8 cellular contexts compared by ENCODE assay signal in genomic region chr20:62668441-62669027, GRCh38. TPM values are rescaled to one million over a fixed set of nuclear protein-coding genes. Genes with fewer than 3 reads are reported as not detected.
DNase-seq lines count a peak whose midpoint lies in the region; ATAC-seq, FAIRE-seq and TF ChIP-seq lines count a peak whose summit lies in the region.

No MANE protein-coding gene starts in this region.

- FAIRE-seq in HTR-8/SVneo (lab: Jason Lieb, UNC) = peak; percentile 89

- no peaks in the 10 kb centered on the region for H3K9me3 Mint-ChIP-seq in progenitor cell of endocrine pancreas (ENCODE audit: low read depth)

- no peak overlapping the region for H3K4me3 Mint-ChIP-seq in progenitor cell of endocrine pancreas (ENCODE audit: low read depth)

- H2AFZ ChIP-seq in OCI-LY1 (ENCODE audit: low read length) = no peak overlapping the region

- H3K9ac ChIP-seq in OCI-LY1 (ENCODE audit: low read length) = no peak overlapping the region

- H3K4me1 Mint-ChIP-seq in progenitor cell of endocrine pancreas (ENCODE audit: low read depth) = peaks cover 2% of the 10 kb centered on the region

- no peak overlapping the region for H3K4me2 ChIP-seq in OCI-LY1 (ENCODE audit: low read length)

- no peaks in the 10 kb centered on the region for H3K4me1 ChIP-seq in OCI-LY1 (ENCODE audit: insufficient read depth, low read length, severe bottlenecking)
- no peaks in the 10 kb centered on the region for H3K4me1 ChIP-seq in adrenal gland (replicated peaks in 1 of 2)

- 20 to 100% (median 56%) methylated on average over 2 to 13 of the region's 13 CpGs for WGBS in adrenal gland, 4 donors

- DNase-seq in DMS114 treated with DMSO at 0.1 percent for 48 hours (lab: John Stamatoyannopoulos, UW; ENCODE audit: unreplicated experiment) (peak; percentile 70), HTR-8/SVneo (ENCODE audit: insufficient read length, low spot score) (peak; percentile 99), adrenal gland (peak; percentile 76 to 90 (median 82)), Right ventricle myocardium inferior (ENCODE audit: missing footprints) (no peak), progenitor cell of endocrine pancreas (ENCODE audit: low spot score, unreplicated experiment) (peak; percentile 64)

- 0 out of 2 replicates have a peak, but pooled peaks cover 7% of the 10 kb centered on the region for H3K27me3 ChIP-seq in OCI-LY1 (ENCODE audit: insufficient read depth, low read length)
- H3K27me3 ChIP-seq in adrenal gland = no peaks in the 10 kb centered on the region

- H3K9me3 ChIP-seq in OCI-LY1 (ENCODE audit: low read length) (no peaks in the 10 kb centered on the region), adrenal gland (replicated peaks in 1 of 3) (no peaks in the 10 kb centered on the region)

- TF ChIP-seq POLR2A in adrenal gland (IDR thresholded peaks at IDR 0.05) = no peak

- H3K27ac Mint-ChIP-seq in progenitor cell of endocrine pancreas = no peak overlapping the region

- H4K20me1 ChIP-seq in OCI-LY1 (ENCODE audit: insufficient read depth, low read length) = no peaks in the 10 kb centered on the region

- H3F3A ChIP-seq in OCI-LY1 (ENCODE audit: insufficient read depth, low read length) = no peaks in the 10 kb centered on the region

- H3K27me3 Mint-ChIP-seq in progenitor cell of endocrine pancreas = peaks cover 2% of the 10 kb centered on the region

- TF ChIP-seq CTCF in OCI-LY1 (IDR thresholded peaks at IDR 0.05; ENCODE audit: low read length) = peak; percentile 67
- TF ChIP-seq CTCF in adrenal gland (IDR thresholded peaks at IDR 0.05) = peak; percentile 70 to 95 (median 90)
- TF ChIP-seq CTCF in progenitor cell of endocrine pancreas (IDR thresholded peaks at IDR 0.05; ENCODE audit: unreplicated experiment) = peak; percentile 81

- H3K36me3 Mint-ChIP-seq in progenitor cell of endocrine pancreas (ENCODE audit: insufficient read depth) = no peaks in the 10 kb centered on the region

- H3K27ac ChIP-seq in OCI-LY1 (ENCODE audit: low read depth, low read length, poor library complexity, severe bottlenecking) (no peak overlapping the region), adrenal gland (no peak overlapping the region)

- H3K4me3 ChIP-seq in OCI-LY1 (ENCODE audit: low read depth, low read length, poor library complexity, severe bottlenecking) (no peak overlapping the region), adrenal gland (no peak overlapping the region)

- no peaks in the 10 kb centered on the region for H3K9me2 ChIP-seq in OCI-LY1 (ENCODE audit: low read depth, low read length)

- ATAC-seq in Right ventricle myocardium inferior (peak; percentile 60), GM19463 (IDR thresholded peaks at IDR 0.05; ENCODE audit: unreplicated experiment) (no peak), GM18517 (IDR thresholded peaks at IDR 0.05; ENCODE audit: unreplicated experiment) (no peak)

- no peaks in the 10 kb centered on the region for H3K79me2 ChIP-seq in OCI-LY1 (ENCODE audit: insufficient read depth, low read length)

- no peaks in the 10 kb centered on the region for H3K36me3 ChIP-seq in OCI-LY1 (ENCODE audit: insufficient read depth, low read length)
- no peaks in the 10 kb centered on the region for H3K36me3 ChIP-seq in adrenal gland (replicated peaks in 1 of 2)

- intact Hi-C loops in adrenal gland (cut with DNase I) (loop anchor here in 1 of 2 donors (5.0 kb wide), 1 partner anchor 124 kb away; no protein-coding TSS in a partner anchor), Right ventricle myocardium inferior (cut with DNase I) (loop anchor here (1.0 kb wide), 2 partner anchors 124 to 140 kb away; no protein-coding TSS in a partner anchor)

RNA-seq across cellular contexts. Expression of gene SLCO4A1, which starts 26.2 kb away (rescaled TPM):
- total RNA-seq in adrenal gland = 1 to 10 TPM; 2.4 to 8.6 (median 4.9) TPM
- 10 to 100 TPM in 2 of 3 donors, 1 to 10 TPM in 1; 2.9 to 27.0 (median 20.7) TPM for polyA plus RNA-seq in adrenal gland
- 15.5 TPM for total RNA-seq in Right ventricle myocardium inferior
- 2.6 and 3.6 TPM in 2 replicates for total RNA-seq in progenitor cell of endocrine pancreas

RNA-seq across cellular contexts. Expression of gene NTSR1, which starts 40.1 kb away (rescaled TPM):
- total RNA-seq in adrenal gland = under 1 TPM in 2 of 8 donors, not detected in 6; 0.11 to 0.14 TPM
- under 1 TPM in 1 of 3 donors, not detected in 2; 0.03 TPM for polyA plus RNA-seq in adrenal gland
- not detected for total RNA-seq in Right ventricle myocardium inferior
- total RNA-seq in progenitor cell of endocrine pancreas = 0.13 TPM in 1 of 2 replicates, not detected in the other
